In genomic region chr14:86596024-86596423, GRCh38 we compare ENCODE assay signal across 18 cellular contexts.
"Had no signal": no experiment of that assay in that cellular context is flagged by ENCODE, and none has a peak within 500 bp of the region (broad histone marks: within the 10 kb centered on the region; RNA-seq: fewer than 3 reads in every experiment).

No MANE protein-coding gene starts in this region.

- FAIRE-seq: keratinocyte had no signal

- H3K9me3 ChIP-seq: adrenal gland, colonic mucosa had no signal

- ATAC-seq: heart right ventricle; natural killer cell treated with Interleukin-12 subunit alpha and Interleukin-12 subunit beta and Interleukin-15 and Interleukin-18, amount 100 ng/mL, for 72 hours; right cardiac atrium; WTC11 had no signal

- H3K27me3 Mint-ChIP-seq: activated CD4-positive, alpha-beta T cell treated with anti-CD3 and anti-CD28 coated beads, Interleukin-2, amount 10 ng/mL, durations not matched to agents 24 days and 14 days; natural killer cell treated with Interleukin-12 subunit alpha and Interleukin-12 subunit beta and Interleukin-15 and Interleukin-18, amount 100 ng/mL, for 72 hours; progenitor cell of endocrine pancreas; stimulated activated naive B cell treated with anti-CD40 and anti-IgM and Interleukin-4, amounts not matched to agents 10 μg/mL and 1 μg/mL and 100 μg/mL, for 72 hours had no signal

- H3K27me3 ChIP-seq: adrenal gland, colonic mucosa, heart right ventricle had no signal

- H3K27ac ChIP-seq: adrenal gland, colonic mucosa, heart right ventricle, left ventricle myocardium inferior had no signal

- H3K36me3 ChIP-seq: adrenal gland, colonic mucosa, heart right ventricle, left ventricle myocardium inferior had no signal

- H3K4me1 ChIP-seq: adrenal gland, colonic mucosa, heart right ventricle, left ventricle myocardium inferior had no signal

- H3K4me1 Mint-ChIP-seq: activated CD4-positive, alpha-beta T cell treated with anti-CD3 and anti-CD28 coated beads, Interleukin-2, amount 10 ng/mL, durations not matched to agents 24 days and 14 days; stimulated activated naive B cell treated with anti-CD40 and anti-IgM and Interleukin-4, amounts not matched to agents 10 μg/mL and 1 μg/mL and 100 μg/mL, for 72 hours; WTC11 had no signal

- DNase-seq: activated CD4-positive, alpha-beta T cell treated with anti-CD3 and anti-CD28 coated beads, Interleukin-2, amount 10 ng/mL, durations not matched to agents 24 days and 14 days; activated naive CD4-positive, alpha-beta T cell treated with anti-CD3 and anti-CD28 coated beads, Interleukin-2, amount 50 U/mL, for 16 hours; adrenal gland; caudate nucleus; colonic mucosa; foreskin melanocyte; heart right ventricle; left ventricle myocardium inferior; mesenchymal stem cell; nucleus accumbens; right cardiac atrium; stimulated activated naive B cell treated with anti-CD40 and anti-IgM and Interleukin-4, amounts not matched to agents 10 μg/mL and 1 μg/mL and 100 μg/mL, for 72 hours; trophoblast cell had no signal

- H3K4me3 Mint-ChIP-seq: activated CD4-positive, alpha-beta T cell treated with anti-CD3 and anti-CD28 coated beads, Interleukin-2, amount 10 ng/mL, durations not matched to agents 24 days and 14 days; activated T-helper 1 cell treated with anti-CD3 and anti-CD28 coated beads, Interleukin-12 subunit alpha, Interleukin-12 subunit beta, Interleukin-2, Interleukin-4 antibody, amounts not matched to agents 30 ng/mL and 10 ng/mL and 1 ng/mL, durations not matched to agents 14 hours and 24 hours and 36 hours; natural killer cell treated with Interleukin-12 subunit alpha and Interleukin-12 subunit beta and Interleukin-15 and Interleukin-18, amount 100 ng/mL, for 72 hours; stimulated activated naive B cell treated with anti-CD40 and anti-IgM and Interleukin-4, amounts not matched to agents 10 μg/mL and 1 μg/mL and 100 μg/mL, for 72 hours; WTC11 had no signal

- H3K4me3 ChIP-seq: adrenal gland, colonic mucosa, heart right ventricle, left ventricle myocardium inferior had no signal

- H3K27ac Mint-ChIP-seq: activated CD4-positive, alpha-beta T cell treated with anti-CD3 and anti-CD28 coated beads, Interleukin-2, amount 10 ng/mL, durations not matched to agents 24 days and 14 days; activated T-helper 1 cell treated with anti-CD3 and anti-CD28 coated beads, Interleukin-12 subunit alpha, Interleukin-12 subunit beta, Interleukin-2, Interleukin-4 antibody, amounts not matched to agents 30 ng/mL and 10 ng/mL and 1 ng/mL, durations not matched to agents 14 hours and 24 hours and 36 hours; natural killer cell treated with Interleukin-12 subunit alpha and Interleukin-12 subunit beta and Interleukin-15 and Interleukin-18, amount 100 ng/mL, for 72 hours; progenitor cell of endocrine pancreas; stimulated activated naive B cell treated with anti-CD40 and anti-IgM and Interleukin-4, amounts not matched to agents 10 μg/mL and 1 μg/mL and 100 μg/mL, for 72 hours; WTC11 had no signal

- H3K9me3 Mint-ChIP-seq: activated CD4-positive, alpha-beta T cell treated with anti-CD3 and anti-CD28 coated beads, Interleukin-2, amount 10 ng/mL, durations not matched to agents 24 days and 14 days; natural killer cell treated with Interleukin-12 subunit alpha and Interleukin-12 subunit beta and Interleukin-15 and Interleukin-18, amount 100 ng/mL, for 72 hours; stimulated activated naive B cell treated with anti-CD40 and anti-IgM and Interleukin-4, amounts not matched to agents 10 μg/mL and 1 μg/mL and 100 μg/mL, for 72 hours had no signal

- H3K36me3 Mint-ChIP-seq: natural killer cell treated with Interleukin-12 subunit alpha and Interleukin-12 subunit beta and Interleukin-15 and Interleukin-18, amount 100 ng/mL, for 72 hours; stimulated activated naive B cell treated with anti-CD40 and anti-IgM and Interleukin-4, amounts not matched to agents 10 μg/mL and 1 μg/mL and 100 μg/mL, for 72 hours; WTC11 had no signal
